ENCODE assay signal across 16 cellular contexts in the genomic region with DNA sequence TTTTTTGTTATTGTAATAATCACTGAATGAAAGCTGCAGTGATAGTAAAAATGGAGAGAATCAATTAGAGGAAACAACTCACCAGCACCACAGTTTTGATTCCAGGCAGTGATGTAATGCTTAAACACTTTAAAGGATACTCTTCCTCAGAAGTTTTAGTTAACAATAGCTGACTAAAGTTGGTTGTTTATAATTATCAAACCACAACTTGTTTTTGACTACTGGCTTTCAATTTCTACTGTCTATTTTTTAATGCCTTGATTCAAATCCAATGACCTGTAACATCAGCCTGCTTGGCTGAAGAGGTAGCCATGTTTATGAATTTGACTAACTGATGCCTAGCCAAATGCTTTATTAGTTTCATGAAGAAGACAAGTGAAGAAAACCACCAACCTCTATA. TPM values are rescaled to one million over a fixed set of nuclear protein-coding genes. Genes with fewer than 3 reads are reported as not detected.
DNase-seq lines count a peak whose midpoint lies in the region; TF ChIP-seq lines count a peak whose summit lies in the region.
"Had no signal": no experiment of that assay in that cellular context is flagged by ENCODE, and none has a peak within 500 bp of the region (broad histone marks: within the 10 kb centered on the region; RNA-seq: fewer than 3 reads in every experiment).

No MANE protein-coding gene starts in this region.

- no peak for DNase-seq in activated CD4-positive, alpha-beta T cell treated with anti-CD3 and anti-CD28 coated beads, Interleukin-2, amount 10 ng/mL, durations not matched to agents 24 days and 14 days
- no peak for DNase-seq in activated CD4-positive, alpha-beta T cell treated with anti-CD3 and anti-CD28 coated beads for 4 hours
- no peak for DNase-seq in activated CD4-positive, alpha-beta memory T cell treated with anti-CD3 and anti-CD28 coated beads, Interleukin-2, amount 10 ng/mL, durations not matched to agents 7 days and 5 days
- DNase-seq in fibroblast of mammary gland (ENCODE audit: low read depth): peak; percentile 8
- no peak for DNase-seq in spleen
- DNase-seq in NCI-H1436 treated with DMSO at 0.1 percent for 48 hours (lab: John Stamatoyannopoulos, UW): no peak
- DNase-seq in NCI-H1092 (lab: John Stamatoyannopoulos, UW): no peak
- DNase-seq in MV-4-11 (lab: John Stamatoyannopoulos, UW): no peak
- DNase-seq: effector CD8-positive, alpha-beta T cell; head of caudate nucleus; NCI-H1436; NCI-H69; SIG-M5; tibial artery had no signal

- peaks cover 36% of the 10 kb centered on the region for H3K4me1 Mint-ChIP-seq in activated CD4-positive, alpha-beta T cell treated with anti-CD3 and anti-CD28 coated beads, Interleukin-2, amount 10 ng/mL, durations not matched to agents 24 days and 14 days
- H3K4me1 Mint-ChIP-seq in activated CD4-positive, alpha-beta memory T cell treated with anti-CD3 and anti-CD28 coated beads, Interleukin-2, amount 10 ng/mL, durations not matched to agents 7 days and 5 days: peaks cover 46% of the 10 kb centered on the region

- H3K36me3 Mint-ChIP-seq in activated CD4-positive, alpha-beta T cell treated with anti-CD3 and anti-CD28 coated beads, Interleukin-2, amount 10 ng/mL, durations not matched to agents 24 days and 14 days (ENCODE audit: low read depth): peaks cover 1% of the 10 kb centered on the region
- peaks cover 10% of the 10 kb centered on the region for H3K36me3 Mint-ChIP-seq in activated CD4-positive, alpha-beta memory T cell treated with anti-CD3 and anti-CD28 coated beads, Interleukin-2, amount 10 ng/mL, durations not matched to agents 7 days and 5 days (ENCODE audit: low read depth)

- POLR2A ChIA-PET in activated CD4-positive, alpha-beta memory T cell treated with anti-CD3 and anti-CD28 coated beads, Interleukin-2, amount 10 ng/mL, durations not matched to agents 7 days and 5 days (lab: Charles Lee): interaction anchor here (1.2 to 3.2 kb wide), 6 partner anchors 18 to 211 kb away, joined by 3 to 28 read pairs (median 6); a partner anchor contains a TSS

- TF ChIP-seq CTCF in fibroblast of mammary gland (conservative IDR thresholded peaks at IDR 0.05; ENCODE audit: control insufficient read depth, insufficient read depth, low read depth, low read length) (no peak), spleen (IDR thresholded peaks at IDR 0.05 in 8 of 11, conservative IDR thresholded peaks at IDR 0.05 in 3 of 11) (no peak)

- H3K4me3 ChIP-seq in fibroblast of mammary gland (ENCODE audit: control insufficient read depth, low read depth, low read length) (no peak overlapping the region), spleen (peak overlapping the region in 4 of 8 donors; percentile 32 to 63 (median 38))

- H3K4me3 Mint-ChIP-seq in activated CD4-positive, alpha-beta T cell treated with anti-CD3 and anti-CD28 coated beads, Interleukin-2, amount 10 ng/mL, durations not matched to agents 24 days and 14 days: peak overlapping the region; percentile 81
- peak overlapping the region; percentile 83 for H3K4me3 Mint-ChIP-seq in activated CD4-positive, alpha-beta memory T cell treated with anti-CD3 and anti-CD28 coated beads, Interleukin-2, amount 10 ng/mL, durations not matched to agents 7 days and 5 days

- H3K27ac ChIP-seq in spleen: peak overlapping the region; percentile 45 to 83 (median 70)
- H3K27ac ChIP-seq: VCaP had no signal

- CTCF ChIA-PET in activated CD4-positive, alpha-beta memory T cell treated with anti-CD3 and anti-CD28 coated beads, Interleukin-2, amount 10 ng/mL, durations not matched to agents 7 days and 5 days (lab: Charles Lee): interaction anchor here (0.6 to 2.1 kb wide), 5 partner anchors 9 to 386 kb away, joined by 3 to 6 read pairs (median 3); a partner anchor contains a TSS

- H3K27ac Mint-ChIP-seq in activated CD4-positive, alpha-beta T cell treated with anti-CD3 and anti-CD28 coated beads, Interleukin-2, amount 10 ng/mL, durations not matched to agents 24 days and 14 days: peak overlapping the region; percentile 42
- H3K27ac Mint-ChIP-seq in activated CD4-positive, alpha-beta memory T cell treated with anti-CD3 and anti-CD28 coated beads, Interleukin-2, amount 10 ng/mL, durations not matched to agents 7 days and 5 days: peak overlapping the region; percentile 79

- TF ChIP-seq POLR2A in spleen (IDR thresholded peaks at IDR 0.05): no peak

- no peaks in the 10 kb centered on the region for H3K9me3 Mint-ChIP-seq in activated CD4-positive, alpha-beta T cell treated with anti-CD3 and anti-CD28 coated beads, Interleukin-2, amount 10 ng/mL, durations not matched to agents 24 days and 14 days
- H3K9me3 Mint-ChIP-seq in activated CD4-positive, alpha-beta memory T cell treated with anti-CD3 and anti-CD28 coated beads, Interleukin-2, amount 10 ng/mL, durations not matched to agents 7 days and 5 days: peaks cover under 1% of the 10 kb centered on the region

- no peaks in the 10 kb centered on the region for H3K27me3 ChIP-seq in spleen (replicated peaks in 1 of 7)
- H3K27me3 ChIP-seq: right atrium auricular region, tibial artery had no signal

- intact Hi-C loops in activated CD4-positive, alpha-beta T cell treated with anti-CD3 and anti-CD28 coated beads, Interleukin-2, amount 10 ng/mL, durations not matched to agents 24 days and 14 days (cut with micrococcal nuclease): loop anchor here (5.0 kb wide), 1 partner anchor 51 kb away; a partner anchor contains a TSS
- intact Hi-C loops in spleen (cut with DNase I; ENCODE audit: low total_unique reads): no loop called here

- no peaks in the 10 kb centered on the region for H3K27me3 Mint-ChIP-seq in activated CD4-positive, alpha-beta T cell treated with anti-CD3 and anti-CD28 coated beads, Interleukin-2, amount 10 ng/mL, durations not matched to agents 24 days and 14 days
- no peaks in the 10 kb centered on the region for H3K27me3 Mint-ChIP-seq in activated CD4-positive, alpha-beta memory T cell treated with anti-CD3 and anti-CD28 coated beads, Interleukin-2, amount 10 ng/mL, durations not matched to agents 7 days and 5 days

- peaks cover 0 to 7% (median 0%) of the 10 kb centered on the region in 8 donors for H3K9me3 ChIP-seq in spleen
- H3K9me3 ChIP-seq: right atrium auricular region, tibial artery had no signal

- H3K4me1 ChIP-seq in spleen: peaks cover 0 to 78% (median 17%) of the 10 kb centered on the region in 6 donors

- H3K36me3 ChIP-seq in spleen: no peaks in the 10 kb centered on the region
- H3K36me3 ChIP-seq: right atrium auricular region, tibial artery had no signal

RNA-seq across cellular contexts. Expression of a gene that starts 18.2 kb away (rescaled TPM):
- not detected in 2 replicates for total RNA-seq in activated CD4-positive, alpha-beta T cell treated with anti-CD3 and anti-CD28 coated beads, Interleukin-2, amount 10 ng/mL, durations not matched to agents 24 days and 14 days
- total RNA-seq in activated CD4-positive, alpha-beta memory T cell treated with anti-CD3 and anti-CD28 coated beads, Interleukin-2, amount 10 ng/mL, durations not matched to agents 7 days and 5 days: under 1 TPM; 0.50 to 0.83 TPM
- total RNA-seq in spleen: under 1 TPM in 3 of 7 donors, not detected in 4; 0.32 to 0.50 (median 0.46) TPM
- polyA plus RNA-seq in spleen: under 1 TPM; 0.14 to 0.54 (median 0.20) TPM

RNA-seq across cellular contexts. Expression of a gene that starts 51.9 kb away (rescaled TPM):
- total RNA-seq in activated CD4-positive, alpha-beta T cell treated with anti-CD3 and anti-CD28 coated beads, Interleukin-2, amount 10 ng/mL, durations not matched to agents 24 days and 14 days: 25.0 and 29.2 TPM in 2 replicates
- 100 to 1,000 TPM; 138 TPM for total RNA-seq in activated CD4-positive, alpha-beta memory T cell treated with anti-CD3 and anti-CD28 coated beads, Interleukin-2, amount 10 ng/mL, durations not matched to agents 7 days and 5 days
- total RNA-seq in spleen: 100 to 1,000 TPM; 112 to 309 (median 158) TPM
- polyA plus RNA-seq in spleen: 100 to 1,000 TPM in 2 of 3 donors, 10 to 100 TPM in 1; 98.1 to 116 (median 109) TPM
